Comparison of ENCODE assay signal across 16 cellular contexts in the genomic region with DNA sequence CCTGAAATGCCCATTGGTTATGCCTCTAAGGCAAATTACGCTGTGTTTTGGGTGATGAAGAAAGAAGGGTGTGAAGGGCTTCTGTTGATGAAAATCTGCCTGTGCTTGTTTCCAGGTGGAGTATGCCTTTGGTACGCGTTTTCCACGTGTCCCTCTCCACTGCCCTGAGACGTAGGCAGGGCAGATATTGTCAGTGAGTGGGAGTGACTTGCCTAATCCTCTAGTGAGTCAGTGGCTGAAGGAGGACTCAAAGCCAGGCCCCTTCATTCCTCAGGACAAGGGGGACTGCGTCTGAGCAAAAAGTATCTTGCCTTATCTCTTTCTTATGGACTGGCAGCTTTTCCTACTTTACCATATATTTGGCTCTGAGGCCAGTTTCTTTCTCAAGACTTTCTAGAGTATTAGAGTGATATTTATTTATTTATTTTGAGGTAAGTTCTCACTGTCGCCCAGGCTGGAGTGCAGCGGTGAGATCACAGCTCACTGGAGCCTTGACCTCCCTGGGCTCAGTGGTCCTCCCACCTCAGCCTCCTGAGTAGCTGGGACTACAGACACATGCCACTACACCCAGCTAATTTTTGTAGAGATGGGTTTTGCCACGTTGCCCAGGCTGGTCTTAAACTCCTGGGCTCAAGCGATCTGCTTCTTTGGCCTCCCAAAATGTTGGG. TPM values are rescaled to one million over a fixed set of nuclear protein-coding genes. Genes with fewer than 3 reads are reported as not detected.
DNase-seq lines count a peak whose midpoint lies in the region; TF ChIP-seq lines count a peak whose summit lies in the region.
"Had no signal": no experiment of that assay in that cellular context is flagged by ENCODE, and none has a peak within 500 bp of the region (broad histone marks: within the 10 kb centered on the region; RNA-seq: fewer than 3 reads in every experiment).

No MANE protein-coding gene starts in this region.

- H3K4me3 ChIP-seq in epithelial cell of esophagus (ENCODE audit: low read length) (no peak overlapping the region), mesodermal cell (ENCODE audit: extremely low read depth, insufficient read depth, low read length, poor library complexity, severe bottlenecking) (no peak overlapping the region)
- H3K4me3 ChIP-seq: SJSA1, tibial artery had no signal

- peaks cover 36% of the 10 kb centered on the region for H3K4me1 Mint-ChIP-seq in activated T-cell treated with anti-CD3 and anti-CD28 coated beads, Interleukin-2, amount 50 U/mL, for 24 hours (ENCODE audit: low read depth)

- peak; percentile 43 for DNase-seq in AG20443 (ENCODE audit: low spot score)
- peak; percentile 60 for DNase-seq in OCI-M1 (lab: John Stamatoyannopoulos, UW)
- peak; percentile 98 for DNase-seq in epithelial cell of esophagus (ENCODE audit: low read depth)
- no peak for DNase-seq in NCI-H524 (lab: John Stamatoyannopoulos, UW)
- no peak for DNase-seq in activated T-cell treated with anti-CD3 and anti-CD28 coated beads, Interleukin-2, amount 50 U/mL, for 24 hours
- DNase-seq in amygdala (lab: John Stamatoyannopoulos, UW) = no peak
- no peak for DNase-seq in NCI-H1417 (lab: John Stamatoyannopoulos, UW)
- DNase-seq: activated CD4-positive, alpha-beta T cell treated with anti-CD3 and anti-CD28 coated beads, Interleukin-2, amount 50 U/mL, for 4 hours; activated T-cell treated with anti-CD3 and anti-CD28 coated beads, Interleukin-2, amount 50 U/mL, for 48 hours; left ventricle myocardium superior; naive thymus-derived CD8-positive, alpha-beta T cell; stimulated activated CD8-positive, alpha-beta memory T cell treated with anti-CD3 and anti-CD28 coated beads, Interleukin-4, amount 100 ng/mL, for 48 hours; T1000; tibial artery had no signal

- peak overlapping the region; percentile 45 for H3K27ac ChIP-seq in mesodermal cell (ENCODE audit: low read depth, low read length, severe bottlenecking)
- H3K27ac ChIP-seq: SJSA1, tibial artery had no signal

- H3K36me3 ChIP-seq in mesodermal cell (ENCODE audit: control insufficient read depth, insufficient read depth, low read length) = peaks cover 14% of the 10 kb centered on the region
- H3K36me3 ChIP-seq: tibial artery had no signal

- H3K27ac Mint-ChIP-seq in activated T-cell treated with anti-CD3 and anti-CD28 coated beads, Interleukin-2, amount 50 U/mL, for 24 hours = no peak overlapping the region
- H3K27ac Mint-ChIP-seq: naive thymus-derived CD8-positive, alpha-beta T cell had no signal

- peaks cover 5% of the 10 kb centered on the region for H3K9me3 Mint-ChIP-seq in activated T-cell treated with anti-CD3 and anti-CD28 coated beads, Interleukin-2, amount 50 U/mL, for 24 hours

- H3K4me3 Mint-ChIP-seq in activated T-cell treated with anti-CD3 and anti-CD28 coated beads, Interleukin-2, amount 50 U/mL, for 24 hours = no peak overlapping the region
- H3K4me3 Mint-ChIP-seq: naive thymus-derived CD8-positive, alpha-beta T cell had no signal

- peaks cover 28% of the 10 kb centered on the region for H3K36me3 Mint-ChIP-seq in activated T-cell treated with anti-CD3 and anti-CD28 coated beads, Interleukin-2, amount 50 U/mL, for 24 hours (ENCODE audit: low read depth)

- H3K9me3 ChIP-seq in mesodermal cell (ENCODE audit: control insufficient read depth, low read length) = peaks cover 12% of the 10 kb centered on the region
- H3K9me3 ChIP-seq: tibial artery had no signal

- H3K4me1 ChIP-seq in mesodermal cell (ENCODE audit: control insufficient read depth, insufficient read depth, low read length, poor library complexity, severe bottlenecking) = peaks cover 8% of the 10 kb centered on the region
- H3K4me1 ChIP-seq: tibial artery had no signal

- H3K27me3 Mint-ChIP-seq in activated T-cell treated with anti-CD3 and anti-CD28 coated beads, Interleukin-2, amount 50 U/mL, for 24 hours = no peaks in the 10 kb centered on the region
- H3K27me3 Mint-ChIP-seq: naive thymus-derived CD8-positive, alpha-beta T cell had no signal

- WGBS in mesodermal cell (ENCODE audit: insufficient coverage in 2 of 2), 2 experiments = 57 to 73% methylated on average over 7 of the region's 10 CpGs

- no peak for TF ChIP-seq CTCF in epithelial cell of esophagus (IDR thresholded peaks at IDR 0.05; ENCODE audit: insufficient read depth, low read depth, low read length, missing control alignments)

RNA-seq across cellular contexts. Expression of a gene that starts 10.2 kb away (rescaled TPM):
- 81.9 TPM for polyA plus RNA-seq in mesodermal cell (2013, experiment 1 of 2)
- 78.4 TPM for polyA plus RNA-seq in mesodermal cell (2013, experiment 2 of 2)

RNA-seq across cellular contexts. Expression of a gene that starts 39.7 kb away (rescaled TPM):
- 16.1 TPM for polyA plus RNA-seq in mesodermal cell (2013, experiment 1 of 2)
- polyA plus RNA-seq in mesodermal cell (2013, experiment 2 of 2) = 15.9 TPM

Comparison
In these comparisons a context has a peak if more than half of its experiments do, and no peak if none do; other contexts are left out.
1. DNase-seq: peak in AG20443 (single experiment), OCI-M1 (single experiment) and epithelial cell of esophagus (single experiment); none in NCI-H524 (0 of 2), activated T-cell treated with anti-CD3 and anti-CD28 coated beads, Interleukin-2, amount 50 U/mL, for 24 hours (single experiment), amygdala (0 of 56) and NCI-H1417 (0 of 3).